ENCODE assay signal across 1 cellular context in the genomic region with DNA sequence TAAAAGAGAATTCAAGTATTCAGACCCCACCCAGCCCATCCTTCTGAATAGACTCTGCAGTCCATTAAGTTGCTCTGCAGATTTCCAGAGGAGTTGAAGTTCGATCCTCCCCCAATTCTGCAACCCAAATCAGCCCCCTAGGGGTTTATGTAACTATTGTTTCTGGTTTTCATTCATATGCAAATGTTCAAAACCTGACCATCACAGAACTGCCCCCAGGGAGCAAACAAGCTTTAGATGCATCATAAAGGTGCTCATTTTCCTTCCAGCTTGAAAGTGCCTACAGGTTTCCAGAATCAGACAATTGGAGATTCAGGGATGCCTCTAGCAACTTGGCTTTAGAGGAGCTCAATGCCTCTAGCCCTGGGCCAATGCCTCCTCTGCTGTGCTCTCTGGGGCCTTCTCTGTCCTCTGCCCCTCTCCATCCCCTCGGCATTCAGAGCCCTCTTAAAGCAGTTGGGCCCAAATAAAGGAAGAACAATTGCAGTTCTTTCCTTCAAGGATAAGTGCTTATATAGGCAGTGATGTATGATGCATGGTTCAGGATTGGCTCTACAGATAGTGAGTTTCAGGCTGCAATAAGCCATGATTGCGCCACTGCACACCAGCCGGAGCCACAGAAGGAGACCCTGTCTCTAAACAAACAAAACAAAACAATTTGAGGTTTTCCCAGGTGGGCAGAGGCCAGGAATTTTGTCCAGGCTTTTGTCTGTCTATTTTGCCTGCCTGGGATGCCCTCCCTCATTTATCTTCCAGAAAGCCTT.
TF ChIP-seq lines count a peak whose summit lies in the region.

No MANE protein-coding gene starts in this region.

TF ChIP-seq in WTC11, 78 proteins besides CTCF, POLR2A, EP300 and RAD21 (continued from another document):
- TF ChIP-seq, protein P1, sequence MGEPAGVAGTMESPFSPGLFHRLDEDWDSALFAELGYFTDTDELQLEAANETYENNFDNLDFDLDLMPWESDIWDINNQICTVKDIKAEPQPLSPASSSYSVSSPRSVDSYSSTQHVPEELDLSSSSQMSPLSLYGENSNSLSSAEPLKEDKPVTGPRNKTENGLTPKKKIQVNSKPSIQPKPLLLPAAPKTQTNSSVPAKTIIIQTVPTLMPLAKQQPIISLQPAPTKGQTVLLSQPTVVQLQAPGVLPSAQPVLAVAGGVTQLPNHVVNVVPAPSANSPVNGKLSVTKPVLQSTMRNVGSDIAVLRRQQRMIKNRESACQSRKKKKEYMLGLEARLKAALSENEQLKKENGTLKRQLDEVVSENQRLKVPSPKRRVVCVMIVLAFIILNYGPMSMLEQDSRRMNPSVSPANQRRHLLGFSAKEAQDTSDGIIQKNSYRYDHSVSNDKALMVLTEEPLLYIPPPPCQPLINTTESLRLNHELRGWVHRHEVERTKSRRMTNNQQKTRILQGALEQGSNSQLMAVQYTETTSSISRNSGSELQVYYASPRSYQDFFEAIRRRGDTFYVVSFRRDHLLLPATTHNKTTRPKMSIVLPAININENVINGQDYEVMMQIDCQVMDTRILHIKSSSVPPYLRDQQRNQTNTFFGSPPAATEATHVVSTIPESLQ (CRISPR knock-in tag; IDR thresholded peaks at IDR 0.05): no peak
- TF ChIP-seq PRRX2 (CRISPR knock-in tag; IDR thresholded peaks at IDR 0.05): no peak
- TF ChIP-seq, protein P2, sequence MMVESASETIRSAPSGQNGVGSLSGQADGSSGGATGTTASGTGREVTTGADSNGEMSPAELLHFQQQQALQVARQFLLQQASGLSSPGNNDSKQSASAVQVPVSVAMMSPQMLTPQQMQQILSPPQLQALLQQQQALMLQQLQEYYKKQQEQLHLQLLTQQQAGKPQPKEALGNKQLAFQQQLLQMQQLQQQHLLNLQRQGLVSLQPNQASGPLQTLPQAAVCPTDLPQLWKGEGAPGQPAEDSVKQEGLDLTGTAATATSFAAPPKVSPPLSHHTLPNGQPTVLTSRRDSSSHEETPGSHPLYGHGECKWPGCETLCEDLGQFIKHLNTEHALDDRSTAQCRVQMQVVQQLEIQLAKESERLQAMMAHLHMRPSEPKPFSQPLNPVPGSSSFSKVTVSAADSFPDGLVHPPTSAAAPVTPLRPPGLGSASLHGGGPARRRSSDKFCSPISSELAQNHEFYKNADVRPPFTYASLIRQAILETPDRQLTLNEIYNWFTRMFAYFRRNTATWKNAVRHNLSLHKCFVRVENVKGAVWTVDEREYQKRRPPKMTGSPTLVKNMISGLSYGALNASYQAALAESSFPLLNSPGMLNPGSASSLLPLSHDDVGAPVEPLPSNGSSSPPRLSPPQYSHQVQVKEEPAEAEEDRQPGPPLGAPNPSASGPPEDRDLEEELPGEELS (CRISPR knock-in tag; IDR thresholded peaks at IDR 0.05): peak; percentile 28; the same call in 1 of the 2 replicates
- no peak for TF ChIP-seq ZNF317 (CRISPR knock-in tag; IDR thresholded peaks at IDR 0.05; ENCODE audit: borderline replicate concordance, low read depth)
- TF ChIP-seq, protein P3, sequence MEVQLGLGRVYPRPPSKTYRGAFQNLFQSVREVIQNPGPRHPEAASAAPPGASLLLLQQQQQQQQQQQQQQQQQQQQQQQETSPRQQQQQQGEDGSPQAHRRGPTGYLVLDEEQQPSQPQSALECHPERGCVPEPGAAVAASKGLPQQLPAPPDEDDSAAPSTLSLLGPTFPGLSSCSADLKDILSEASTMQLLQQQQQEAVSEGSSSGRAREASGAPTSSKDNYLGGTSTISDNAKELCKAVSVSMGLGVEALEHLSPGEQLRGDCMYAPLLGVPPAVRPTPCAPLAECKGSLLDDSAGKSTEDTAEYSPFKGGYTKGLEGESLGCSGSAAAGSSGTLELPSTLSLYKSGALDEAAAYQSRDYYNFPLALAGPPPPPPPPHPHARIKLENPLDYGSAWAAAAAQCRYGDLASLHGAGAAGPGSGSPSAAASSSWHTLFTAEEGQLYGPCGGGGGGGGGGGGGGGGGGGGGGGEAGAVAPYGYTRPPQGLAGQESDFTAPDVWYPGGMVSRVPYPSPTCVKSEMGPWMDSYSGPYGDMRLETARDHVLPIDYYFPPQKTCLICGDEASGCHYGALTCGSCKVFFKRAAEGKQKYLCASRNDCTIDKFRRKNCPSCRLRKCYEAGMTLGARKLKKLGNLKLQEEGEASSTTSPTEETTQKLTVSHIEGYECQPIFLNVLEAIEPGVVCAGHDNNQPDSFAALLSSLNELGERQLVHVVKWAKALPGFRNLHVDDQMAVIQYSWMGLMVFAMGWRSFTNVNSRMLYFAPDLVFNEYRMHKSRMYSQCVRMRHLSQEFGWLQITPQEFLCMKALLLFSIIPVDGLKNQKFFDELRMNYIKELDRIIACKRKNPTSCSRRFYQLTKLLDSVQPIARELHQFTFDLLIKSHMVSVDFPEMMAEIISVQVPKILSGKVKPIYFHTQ (CRISPR knock-in tag; IDR thresholded peaks at IDR 0.05): no peak
- TF ChIP-seq RORB (CRISPR knock-in tag; IDR thresholded peaks at IDR 0.05): no peak
- no peak for TF ChIP-seq KAT7 (CRISPR knock-in tag; IDR thresholded peaks at IDR 0.05; ENCODE audit: borderline replicate concordance)
- TF ChIP-seq, protein P4, sequence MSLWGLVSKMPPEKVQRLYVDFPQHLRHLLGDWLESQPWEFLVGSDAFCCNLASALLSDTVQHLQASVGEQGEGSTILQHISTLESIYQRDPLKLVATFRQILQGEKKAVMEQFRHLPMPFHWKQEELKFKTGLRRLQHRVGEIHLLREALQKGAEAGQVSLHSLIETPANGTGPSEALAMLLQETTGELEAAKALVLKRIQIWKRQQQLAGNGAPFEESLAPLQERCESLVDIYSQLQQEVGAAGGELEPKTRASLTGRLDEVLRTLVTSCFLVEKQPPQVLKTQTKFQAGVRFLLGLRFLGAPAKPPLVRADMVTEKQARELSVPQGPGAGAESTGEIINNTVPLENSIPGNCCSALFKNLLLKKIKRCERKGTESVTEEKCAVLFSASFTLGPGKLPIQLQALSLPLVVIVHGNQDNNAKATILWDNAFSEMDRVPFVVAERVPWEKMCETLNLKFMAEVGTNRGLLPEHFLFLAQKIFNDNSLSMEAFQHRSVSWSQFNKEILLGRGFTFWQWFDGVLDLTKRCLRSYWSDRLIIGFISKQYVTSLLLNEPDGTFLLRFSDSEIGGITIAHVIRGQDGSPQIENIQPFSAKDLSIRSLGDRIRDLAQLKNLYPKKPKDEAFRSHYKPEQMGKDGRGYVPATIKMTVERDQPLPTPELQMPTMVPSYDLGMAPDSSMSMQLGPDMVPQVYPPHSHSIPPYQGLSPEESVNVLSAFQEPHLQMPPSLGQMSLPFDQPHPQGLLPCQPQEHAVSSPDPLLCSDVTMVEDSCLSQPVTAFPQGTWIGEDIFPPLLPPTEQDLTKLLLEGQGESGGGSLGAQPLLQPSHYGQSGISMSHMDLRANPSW (CRISPR knock-in tag; conservative IDR thresholded peaks at IDR 0.05; ENCODE audit: low read depth): no peak
- TF ChIP-seq NFYB (CRISPR knock-in tag; conservative IDR thresholded peaks at IDR 0.05; ENCODE audit: low read depth): no peak
- TF ChIP-seq MYBL2 (CRISPR knock-in tag; IDR thresholded peaks at IDR 0.05): no peak
- TF ChIP-seq CREB1 (CRISPR knock-in tag; IDR thresholded peaks at IDR 0.05): peak; percentile 58; the same call in 1 of the 2 replicates
- TF ChIP-seq SMAD3 (CRISPR knock-in tag; IDR thresholded peaks at IDR 0.05; ENCODE audit: borderline replicate concordance): no peak
- TF ChIP-seq, protein P5, sequence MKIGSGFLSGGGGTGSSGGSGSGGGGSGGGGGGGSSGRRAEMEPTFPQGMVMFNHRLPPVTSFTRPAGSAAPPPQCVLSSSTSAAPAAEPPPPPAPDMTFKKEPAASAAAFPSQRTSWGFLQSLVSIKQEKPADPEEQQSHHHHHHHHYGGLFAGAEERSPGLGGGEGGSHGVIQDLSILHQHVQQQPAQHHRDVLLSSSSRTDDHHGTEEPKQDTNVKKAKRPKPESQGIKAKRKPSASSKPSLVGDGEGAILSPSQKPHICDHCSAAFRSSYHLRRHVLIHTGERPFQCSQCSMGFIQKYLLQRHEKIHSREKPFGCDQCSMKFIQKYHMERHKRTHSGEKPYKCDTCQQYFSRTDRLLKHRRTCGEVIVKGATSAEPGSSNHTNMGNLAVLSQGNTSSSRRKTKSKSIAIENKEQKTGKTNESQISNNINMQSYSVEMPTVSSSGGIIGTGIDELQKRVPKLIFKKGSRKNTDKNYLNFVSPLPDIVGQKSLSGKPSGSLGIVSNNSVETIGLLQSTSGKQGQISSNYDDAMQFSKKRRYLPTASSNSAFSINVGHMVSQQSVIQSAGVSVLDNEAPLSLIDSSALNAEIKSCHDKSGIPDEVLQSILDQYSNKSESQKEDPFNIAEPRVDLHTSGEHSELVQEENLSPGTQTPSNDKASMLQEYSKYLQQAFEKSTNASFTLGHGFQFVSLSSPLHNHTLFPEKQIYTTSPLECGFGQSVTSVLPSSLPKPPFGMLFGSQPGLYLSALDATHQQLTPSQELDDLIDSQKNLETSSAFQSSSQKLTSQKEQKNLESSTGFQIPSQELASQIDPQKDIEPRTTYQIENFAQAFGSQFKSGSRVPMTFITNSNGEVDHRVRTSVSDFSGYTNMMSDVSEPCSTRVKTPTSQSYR (CRISPR knock-in tag; IDR thresholded peaks at IDR 0.05): peak; percentile 85; the same call in 1 of the 2 replicates
- TF ChIP-seq, protein P6, sequence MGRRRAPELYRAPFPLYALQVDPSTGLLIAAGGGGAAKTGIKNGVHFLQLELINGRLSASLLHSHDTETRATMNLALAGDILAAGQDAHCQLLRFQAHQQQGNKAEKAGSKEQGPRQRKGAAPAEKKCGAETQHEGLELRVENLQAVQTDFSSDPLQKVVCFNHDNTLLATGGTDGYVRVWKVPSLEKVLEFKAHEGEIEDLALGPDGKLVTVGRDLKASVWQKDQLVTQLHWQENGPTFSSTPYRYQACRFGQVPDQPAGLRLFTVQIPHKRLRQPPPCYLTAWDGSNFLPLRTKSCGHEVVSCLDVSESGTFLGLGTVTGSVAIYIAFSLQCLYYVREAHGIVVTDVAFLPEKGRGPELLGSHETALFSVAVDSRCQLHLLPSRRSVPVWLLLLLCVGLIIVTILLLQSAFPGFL (CRISPR knock-in tag; IDR thresholded peaks at IDR 0.05; ENCODE audit: borderline replicate concordance): no peak
- TF ChIP-seq ZNF671 (CRISPR knock-in tag; IDR thresholded peaks at IDR 0.05): no peak
- no peak for TF ChIP-seq ELF4 (CRISPR knock-in tag; IDR thresholded peaks at IDR 0.05; ENCODE audit: low read depth)
- peak; percentile 70; the same call in 1 of the 2 replicates for TF ChIP-seq ZNF232 (CRISPR knock-in tag; IDR thresholded peaks at IDR 0.05)
- TF ChIP-seq, protein P7, sequence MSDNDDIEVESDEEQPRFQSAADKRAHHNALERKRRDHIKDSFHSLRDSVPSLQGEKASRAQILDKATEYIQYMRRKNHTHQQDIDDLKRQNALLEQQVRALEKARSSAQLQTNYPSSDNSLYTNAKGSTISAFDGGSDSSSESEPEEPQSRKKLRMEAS (CRISPR knock-in tag; IDR thresholded peaks at IDR 0.05): no peak
- no peak for TF ChIP-seq ZNF263 (CRISPR knock-in tag; IDR thresholded peaks at IDR 0.05; ENCODE audit: low read depth)
- TF ChIP-seq, protein P8, sequence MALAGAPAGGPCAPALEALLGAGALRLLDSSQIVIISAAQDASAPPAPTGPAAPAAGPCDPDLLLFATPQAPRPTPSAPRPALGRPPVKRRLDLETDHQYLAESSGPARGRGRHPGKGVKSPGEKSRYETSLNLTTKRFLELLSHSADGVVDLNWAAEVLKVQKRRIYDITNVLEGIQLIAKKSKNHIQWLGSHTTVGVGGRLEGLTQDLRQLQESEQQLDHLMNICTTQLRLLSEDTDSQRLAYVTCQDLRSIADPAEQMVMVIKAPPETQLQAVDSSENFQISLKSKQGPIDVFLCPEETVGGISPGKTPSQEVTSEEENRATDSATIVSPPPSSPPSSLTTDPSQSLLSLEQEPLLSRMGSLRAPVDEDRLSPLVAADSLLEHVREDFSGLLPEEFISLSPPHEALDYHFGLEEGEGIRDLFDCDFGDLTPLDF (CRISPR knock-in tag; IDR thresholded peaks at IDR 0.05): 0 out of 2 replicates have a peak, but pooled peaks have one; percentile 24
- TF ChIP-seq ZBTB21 (CRISPR knock-in tag; IDR thresholded peaks at IDR 0.05; ENCODE audit: borderline replicate concordance): 0 out of 2 replicates have a peak, but pooled peaks have one; percentile 18
- TF ChIP-seq, protein P9, sequence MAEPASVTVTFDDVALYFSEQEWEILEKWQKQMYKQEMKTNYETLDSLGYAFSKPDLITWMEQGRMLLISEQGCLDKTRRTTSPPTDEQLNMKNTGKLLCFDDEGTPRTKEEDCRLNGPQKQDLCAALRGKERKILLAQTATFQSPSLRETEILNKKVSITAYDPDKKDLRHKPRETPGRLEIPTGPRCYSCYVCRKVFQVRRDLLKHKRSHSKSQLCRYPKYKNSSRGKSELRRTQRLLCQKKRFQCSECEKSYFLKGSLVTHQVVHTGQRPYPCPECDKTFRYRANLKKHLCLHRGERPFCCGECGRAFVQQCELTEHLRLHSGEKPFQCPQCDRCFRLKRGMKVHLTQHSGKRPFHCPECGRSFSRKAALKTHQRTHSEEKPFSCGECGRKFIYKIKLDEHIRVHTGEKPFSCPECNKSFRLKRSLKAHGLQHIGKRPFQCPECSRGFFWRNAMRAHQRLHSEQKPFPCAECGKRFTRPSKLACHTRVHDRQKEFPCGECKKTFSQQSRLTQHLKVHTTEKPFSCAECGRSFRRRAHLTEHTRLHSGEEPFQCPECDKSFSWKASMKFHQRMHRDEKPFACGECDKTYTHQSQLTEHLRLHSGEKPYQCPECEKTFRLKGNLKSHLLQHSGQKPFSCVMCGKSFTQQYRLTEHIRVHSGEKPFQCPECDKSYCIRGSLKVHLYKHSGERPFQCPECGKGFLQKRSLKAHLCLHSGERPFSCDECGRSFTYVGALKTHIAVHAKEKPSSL (CRISPR knock-in tag; conservative IDR thresholded peaks at IDR 0.05): no peak
- TF ChIP-seq ZNF423 (CRISPR knock-in tag; IDR thresholded peaks at IDR 0.05): no peak
- no peak for TF ChIP-seq EMX1 (CRISPR knock-in tag; IDR thresholded peaks at IDR 0.05)
- no peak for TF ChIP-seq FOXJ3 (CRISPR knock-in tag; IDR thresholded peaks at IDR 0.05; ENCODE audit: borderline replicate concordance)
- peak; percentile 50; the same call in 1 of the 2 replicates for TF ChIP-seq ETV6 (CRISPR knock-in tag; IDR thresholded peaks at IDR 0.05)
- TF ChIP-seq TEAD1 (CRISPR knock-in tag; IDR thresholded peaks at IDR 0.05): 0 out of 2 replicates have a peak, but pooled peaks have one; percentile 61
- TF ChIP-seq CBFB (CRISPR knock-in tag; IDR thresholded peaks at IDR 0.05; ENCODE audit: low read depth): no peak
